Comparison of ENCODE assay signal across 8 cellular contexts in the genomic region with DNA sequence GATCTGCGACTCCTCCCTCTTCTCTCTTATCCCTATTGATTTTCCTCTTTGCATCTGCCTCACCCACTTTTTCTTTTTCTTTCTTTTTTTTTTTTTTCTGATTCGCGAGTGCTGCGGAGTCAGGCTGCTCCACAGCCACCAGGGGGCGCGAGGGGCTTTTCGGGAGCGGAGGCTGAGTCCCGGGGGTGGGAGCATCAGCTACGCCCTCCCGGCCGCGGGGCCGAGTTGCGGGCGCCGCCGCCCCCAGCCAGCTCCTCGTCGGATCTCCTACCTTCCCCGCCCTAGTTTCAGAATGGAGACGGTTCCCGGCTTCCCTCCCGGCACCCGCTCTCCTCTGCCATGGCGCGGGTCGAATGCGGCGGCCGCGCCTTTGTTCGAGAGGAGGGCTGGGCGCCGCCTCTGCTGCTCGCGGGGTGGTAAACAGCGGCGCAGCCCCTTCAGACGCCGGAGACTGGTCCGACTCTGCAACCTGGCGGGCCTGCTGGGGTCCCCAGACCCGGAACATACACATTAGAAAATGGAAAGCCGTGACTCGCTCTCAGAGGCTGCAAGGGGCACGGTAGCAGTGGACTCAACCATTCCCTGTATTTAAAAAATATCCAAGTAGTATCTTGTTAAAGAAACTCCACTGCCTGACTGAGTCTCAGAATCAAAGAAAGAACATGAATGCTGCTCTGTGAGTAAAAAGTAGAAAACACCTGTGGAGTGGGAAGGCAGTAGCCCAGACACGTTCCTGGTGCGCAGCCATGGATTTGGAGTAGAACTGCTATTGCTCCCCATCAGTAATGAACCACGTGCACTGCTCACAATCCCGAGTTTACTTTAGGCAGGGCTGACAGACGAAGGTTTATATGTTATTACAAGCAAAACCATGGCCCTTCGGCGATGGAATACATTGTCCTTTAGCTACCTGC. TPM values are rescaled to one million over a fixed set of nuclear protein-coding genes. Genes with fewer than 3 reads are reported as not detected.
A peak's percentile ranks its signal among the peaks of the same experiment; 100 is the strongest.
DNase-seq lines count a peak whose midpoint lies in the region; ATAC-seq and TF ChIP-seq lines count a peak whose summit lies in the region.

No MANE protein-coding gene starts in this region.

- H3K36me3 ChIP-seq in left lung: no peaks in the 10 kb centered on the region

- intact Hi-C loops in left lung (cut with DNase I): loop anchor here in 1 of 2 donors (10.0 kb wide), 1 partner anchor 101 kb away; no protein-coding TSS in a partner anchor

- H3K27me3 ChIP-seq in left lung: peaks cover 0 to 52% of the 10 kb centered on the region in 2 donors

- H3K4me3 ChIP-seq in AG09309 (ENCODE audit: control insufficient read depth, low read depth, low read length): peak overlapping the region; percentile 87
- peak overlapping the region; percentile 91 for H3K4me3 ChIP-seq in coronary artery
- peak overlapping the region; percentile 63 to 67 for H3K4me3 ChIP-seq in left lung

- peak; percentile 88 for TF ChIP-seq CTCF in AG09309 (IDR thresholded peaks at IDR 0.05; ENCODE audit: control insufficient read depth, insufficient read depth, low read depth, low read length, missing control alignments)
- peak; percentile 93 for TF ChIP-seq CTCF in coronary artery (IDR thresholded peaks at IDR 0.05)
- peak; percentile 87 to 94 for TF ChIP-seq CTCF in left lung (IDR thresholded peaks at IDR 0.05)

- peak overlapping the region; percentile 71 for H3K4me3 Mint-ChIP-seq in activated CD4-positive, alpha-beta T cell treated with anti-CD3 and anti-CD28 coated beads, Interleukin-2, amount 10 ng/mL, durations not matched to agents 7 days and 5 days

- DNase-seq in AG09309 (ENCODE audit: low read depth): no peak
- peak; percentile 98 for DNase-seq in NCI-H345 (lab: John Stamatoyannopoulos, UW)
- peak; percentile 74 for DNase-seq in activated CD4-positive, alpha-beta T cell treated with anti-CD3 and anti-CD28 coated beads, Interleukin-2, amount 10 ng/mL, durations not matched to agents 7 days and 5 days
- peak; percentile 91 for DNase-seq in coronary artery (ENCODE audit: low spot score)
- peak; percentile 89 to 94 for DNase-seq in left lung
- DNase-seq in stimulated activated CD4-positive, alpha-beta T cell treated with anti-CD3 and anti-CD28 coated beads, Interleukin-1b, Interleukin-23, amount 100 ng/mL, for 48 hours: peak; percentile 66

- peaks cover 56% of the 10 kb centered on the region for H3K27me3 Mint-ChIP-seq in activated CD4-positive, alpha-beta T cell treated with anti-CD3 and anti-CD28 coated beads, Interleukin-2, amount 10 ng/mL, durations not matched to agents 7 days and 5 days

- peaks cover 8% of the 10 kb centered on the region for H3K4me1 Mint-ChIP-seq in activated CD4-positive, alpha-beta T cell treated with anti-CD3 and anti-CD28 coated beads, Interleukin-2, amount 10 ng/mL, durations not matched to agents 7 days and 5 days

- H3K4me1 ChIP-seq in left lung: peaks cover 14 to 25% of the 10 kb centered on the region in 2 donors

- H3K36me3 Mint-ChIP-seq in activated CD4-positive, alpha-beta T cell treated with anti-CD3 and anti-CD28 coated beads, Interleukin-2, amount 10 ng/mL, durations not matched to agents 7 days and 5 days (ENCODE audit: low read depth): no peaks in the 10 kb centered on the region

- no peaks in the 10 kb centered on the region for H3K9me3 Mint-ChIP-seq in activated CD4-positive, alpha-beta T cell treated with anti-CD3 and anti-CD28 coated beads, Interleukin-2, amount 10 ng/mL, durations not matched to agents 7 days and 5 days

- H3K27ac ChIP-seq in coronary artery: peak overlapping the region; percentile 91 to 96
- H3K27ac ChIP-seq in left lung: peak overlapping the region; percentile 80 to 90

- CTCF ChIA-PET in activated CD4-positive, alpha-beta T cell treated with anti-CD3 and anti-CD28 coated beads, Interleukin-2, amount 10 ng/mL, durations not matched to agents 7 days and 5 days (lab: Charles Lee): interaction anchor here (0.6 to 0.8 kb wide), 4 partner anchors 28 to 1779 kb away, joined by 3 to 10 read pairs (median 4); no protein-coding TSS in a partner anchor

- POLR2A ChIA-PET in activated CD4-positive, alpha-beta T cell treated with anti-CD3 and anti-CD28 coated beads, Interleukin-2, amount 10 ng/mL, durations not matched to agents 7 days and 5 days (lab: Charles Lee): no interaction called here

- H3K9me3 ChIP-seq in left lung: no peaks in the 10 kb centered on the region

- H3K27ac Mint-ChIP-seq in activated CD4-positive, alpha-beta T cell treated with anti-CD3 and anti-CD28 coated beads, Interleukin-2, amount 10 ng/mL, durations not matched to agents 7 days and 5 days: no peak overlapping the region

- ATAC-seq in GM19023 (IDR thresholded peaks at IDR 0.05; ENCODE audit: unreplicated experiment) (peak; percentile 94), HG03196 (IDR thresholded peaks at IDR 0.05; ENCODE audit: unreplicated experiment) (peak; percentile 85), left lung (peak; percentile 92)

RNA-seq across cellular contexts. Expression of a gene that starts 55.7 kb away (rescaled TPM):
- not detected for total RNA-seq in activated CD4-positive, alpha-beta T cell treated with anti-CD3 and anti-CD28 coated beads, Interleukin-2, amount 10 ng/mL, durations not matched to agents 7 days and 5 days
- 10 to 100 TPM; 64.3 to 77.5 TPM for total RNA-seq in left lung

Comparison
In these comparisons a context has a peak if more than half of its experiments do, and no peak if none do; other contexts are left out.
1. RNA of a gene that starts 55.7 kb away (total RNA-seq): 64.3 to 77.5 TPM in left lung; not detected in activated CD4-positive, alpha-beta T cell treated with anti-CD3 and anti-CD28 coated beads, Interleukin-2, amount 10 ng/mL, durations not matched to agents 7 days and 5 days; every median in the first group is over 10 times any median in the second.
2. Peak in every context shown above with its lines, with median percentiles within 50 percentile points of each other: H3K4me3 ChIP-seq, CTCF ChIP-seq and ATAC-seq.